ENCODE assay signal across 28 cellular contexts in genomic region chr12:100435948-100436347, GRCh38. TPM values are rescaled to one million over a fixed set of nuclear protein-coding genes. Genes with fewer than 3 reads are reported as not detected.
"Had no signal": no experiment of that assay in that cellular context is flagged by ENCODE, and none has a peak within 500 bp of the region (broad histone marks: within the 10 kb centered on the region; RNA-seq: fewer than 3 reads in every experiment).

No MANE protein-coding gene starts in this region.

- H3K4me1 ChIP-seq: esophagus squamous epithelium, neural progenitor cell, parathyroid adenoma, thyroid gland, vagina had no signal

- DNase-seq: cortex of kidney; effector memory CD8-positive, alpha-beta T cell; erythroblast; esophagus squamous epithelium; foreskin melanocyte; glutamatergic neuron; heart right ventricle; hippocampal formation; kidney glomerular epithelial cell; mesenchymal stem cell; naive thymus-derived CD4-positive, alpha-beta T cell; stimulated activated CD4-positive, alpha-beta T cell treated with anti-CD3 and anti-CD28 coated beads, Interleukin-2, amount 100 ng/mL, for 24 hours; stimulated activated CD4-positive, alpha-beta T cell treated with anti-CD3 and anti-CD28 coated beads, Interleukin-4, amount 100 ng/mL, for 24 hours; stimulated activated naive CD4-positive, alpha-beta T cell treated with Interleukin-2 at 50 U/mL for 16 hours; stomach; thyroid gland; trophoblast cell had no signal

- ATAC-seq: effector memory CD8-positive, alpha-beta T cell; heart right ventricle; naive thymus-derived CD4-positive, alpha-beta T cell; sciatic nerve; stimulated activated effector memory CD8-positive, alpha-beta T cell treated with anti-CD3 and anti-CD28 coated beads, Interleukin-12 subunit alpha, Interleukin-12 subunit beta, amount 100 ng/mL, for 72 hours had no signal

- H3K27ac ChIP-seq: esophagus squamous epithelium, heart right ventricle, neural progenitor cell, parathyroid adenoma, stomach, thyroid gland, vagina had no signal

- H3K4me3 ChIP-seq: esophagus squamous epithelium, heart right ventricle, neural progenitor cell, stomach, thyroid gland, vagina had no signal

- H3K9ac ChIP-seq: neural progenitor cell, parathyroid adenoma had no signal

- H3K36me3 ChIP-seq: esophagus squamous epithelium, heart right ventricle, neural progenitor cell, stomach, thyroid gland, vagina had no signal

- H3K27me3 ChIP-seq: esophagus squamous epithelium, neural progenitor cell, stomach, thyroid gland, vagina had no signal

- H3K9me3 ChIP-seq: esophagus squamous epithelium, stomach, thyroid gland, vagina had no signal

RNA-seq across cellular contexts. Expression of gene NR1H4, which starts 37.7 kb away (rescaled TPM):
- total RNA-seq: dermis microvascular lymphatic vessel endothelial cell; esophagus squamous epithelium; lower leg skin; lung microvascular endothelial cell; naive thymus-derived CD4-positive, alpha-beta T cell; osteoblast; progenitor cell of endocrine pancreas; subcutaneous adipose tissue; thyroid gland; vagina had no signal
- polyA plus RNA-seq: heart right ventricle; naive thymus-derived CD4-positive, alpha-beta T cell had no signal
